In the genomic region with DNA sequence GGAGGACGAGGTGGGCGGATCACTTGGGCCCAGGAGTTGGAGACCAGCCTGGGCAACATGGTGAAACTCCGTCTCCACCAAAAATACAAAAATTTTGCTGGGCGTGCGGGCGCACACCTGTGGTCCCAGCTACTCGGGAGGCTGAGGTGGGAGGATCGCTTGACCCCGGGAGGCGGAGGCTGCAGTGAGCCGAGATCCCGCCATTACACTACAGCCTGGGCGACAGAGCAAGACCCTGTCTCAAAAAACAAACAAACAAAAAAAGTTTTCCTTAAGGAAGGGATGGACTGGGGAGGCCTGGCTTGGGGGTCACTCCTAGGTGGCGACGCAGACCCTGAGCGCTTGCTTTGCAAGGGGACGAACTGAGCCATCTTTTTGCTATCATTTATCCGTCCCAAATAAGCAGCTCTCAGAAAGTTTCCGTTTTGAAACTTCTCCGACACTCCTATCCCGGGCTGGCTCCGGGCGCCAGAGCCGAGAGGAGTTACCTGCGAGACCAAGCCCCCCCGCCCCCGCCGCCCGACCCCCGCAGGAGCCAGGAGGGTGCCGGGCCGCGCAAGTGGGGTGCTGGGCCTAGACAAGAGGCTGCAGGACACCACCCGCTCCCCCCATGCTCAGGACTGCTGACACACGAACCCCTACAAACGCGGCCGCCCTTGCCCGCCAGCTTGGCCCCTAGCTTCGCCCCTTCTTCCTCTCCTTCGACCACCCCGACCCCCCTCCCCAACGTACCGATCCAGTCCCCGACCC, we compare ENCODE assay signal across 1 cellular context.
TF ChIP-seq lines count a peak whose summit lies in the region.

No MANE protein-coding gene starts in this region.

TF ChIP-seq in H1, 55 proteins besides CTCF, POLR2A, EP300 and RAD21:
- TF ChIP-seq, protein P1, sequence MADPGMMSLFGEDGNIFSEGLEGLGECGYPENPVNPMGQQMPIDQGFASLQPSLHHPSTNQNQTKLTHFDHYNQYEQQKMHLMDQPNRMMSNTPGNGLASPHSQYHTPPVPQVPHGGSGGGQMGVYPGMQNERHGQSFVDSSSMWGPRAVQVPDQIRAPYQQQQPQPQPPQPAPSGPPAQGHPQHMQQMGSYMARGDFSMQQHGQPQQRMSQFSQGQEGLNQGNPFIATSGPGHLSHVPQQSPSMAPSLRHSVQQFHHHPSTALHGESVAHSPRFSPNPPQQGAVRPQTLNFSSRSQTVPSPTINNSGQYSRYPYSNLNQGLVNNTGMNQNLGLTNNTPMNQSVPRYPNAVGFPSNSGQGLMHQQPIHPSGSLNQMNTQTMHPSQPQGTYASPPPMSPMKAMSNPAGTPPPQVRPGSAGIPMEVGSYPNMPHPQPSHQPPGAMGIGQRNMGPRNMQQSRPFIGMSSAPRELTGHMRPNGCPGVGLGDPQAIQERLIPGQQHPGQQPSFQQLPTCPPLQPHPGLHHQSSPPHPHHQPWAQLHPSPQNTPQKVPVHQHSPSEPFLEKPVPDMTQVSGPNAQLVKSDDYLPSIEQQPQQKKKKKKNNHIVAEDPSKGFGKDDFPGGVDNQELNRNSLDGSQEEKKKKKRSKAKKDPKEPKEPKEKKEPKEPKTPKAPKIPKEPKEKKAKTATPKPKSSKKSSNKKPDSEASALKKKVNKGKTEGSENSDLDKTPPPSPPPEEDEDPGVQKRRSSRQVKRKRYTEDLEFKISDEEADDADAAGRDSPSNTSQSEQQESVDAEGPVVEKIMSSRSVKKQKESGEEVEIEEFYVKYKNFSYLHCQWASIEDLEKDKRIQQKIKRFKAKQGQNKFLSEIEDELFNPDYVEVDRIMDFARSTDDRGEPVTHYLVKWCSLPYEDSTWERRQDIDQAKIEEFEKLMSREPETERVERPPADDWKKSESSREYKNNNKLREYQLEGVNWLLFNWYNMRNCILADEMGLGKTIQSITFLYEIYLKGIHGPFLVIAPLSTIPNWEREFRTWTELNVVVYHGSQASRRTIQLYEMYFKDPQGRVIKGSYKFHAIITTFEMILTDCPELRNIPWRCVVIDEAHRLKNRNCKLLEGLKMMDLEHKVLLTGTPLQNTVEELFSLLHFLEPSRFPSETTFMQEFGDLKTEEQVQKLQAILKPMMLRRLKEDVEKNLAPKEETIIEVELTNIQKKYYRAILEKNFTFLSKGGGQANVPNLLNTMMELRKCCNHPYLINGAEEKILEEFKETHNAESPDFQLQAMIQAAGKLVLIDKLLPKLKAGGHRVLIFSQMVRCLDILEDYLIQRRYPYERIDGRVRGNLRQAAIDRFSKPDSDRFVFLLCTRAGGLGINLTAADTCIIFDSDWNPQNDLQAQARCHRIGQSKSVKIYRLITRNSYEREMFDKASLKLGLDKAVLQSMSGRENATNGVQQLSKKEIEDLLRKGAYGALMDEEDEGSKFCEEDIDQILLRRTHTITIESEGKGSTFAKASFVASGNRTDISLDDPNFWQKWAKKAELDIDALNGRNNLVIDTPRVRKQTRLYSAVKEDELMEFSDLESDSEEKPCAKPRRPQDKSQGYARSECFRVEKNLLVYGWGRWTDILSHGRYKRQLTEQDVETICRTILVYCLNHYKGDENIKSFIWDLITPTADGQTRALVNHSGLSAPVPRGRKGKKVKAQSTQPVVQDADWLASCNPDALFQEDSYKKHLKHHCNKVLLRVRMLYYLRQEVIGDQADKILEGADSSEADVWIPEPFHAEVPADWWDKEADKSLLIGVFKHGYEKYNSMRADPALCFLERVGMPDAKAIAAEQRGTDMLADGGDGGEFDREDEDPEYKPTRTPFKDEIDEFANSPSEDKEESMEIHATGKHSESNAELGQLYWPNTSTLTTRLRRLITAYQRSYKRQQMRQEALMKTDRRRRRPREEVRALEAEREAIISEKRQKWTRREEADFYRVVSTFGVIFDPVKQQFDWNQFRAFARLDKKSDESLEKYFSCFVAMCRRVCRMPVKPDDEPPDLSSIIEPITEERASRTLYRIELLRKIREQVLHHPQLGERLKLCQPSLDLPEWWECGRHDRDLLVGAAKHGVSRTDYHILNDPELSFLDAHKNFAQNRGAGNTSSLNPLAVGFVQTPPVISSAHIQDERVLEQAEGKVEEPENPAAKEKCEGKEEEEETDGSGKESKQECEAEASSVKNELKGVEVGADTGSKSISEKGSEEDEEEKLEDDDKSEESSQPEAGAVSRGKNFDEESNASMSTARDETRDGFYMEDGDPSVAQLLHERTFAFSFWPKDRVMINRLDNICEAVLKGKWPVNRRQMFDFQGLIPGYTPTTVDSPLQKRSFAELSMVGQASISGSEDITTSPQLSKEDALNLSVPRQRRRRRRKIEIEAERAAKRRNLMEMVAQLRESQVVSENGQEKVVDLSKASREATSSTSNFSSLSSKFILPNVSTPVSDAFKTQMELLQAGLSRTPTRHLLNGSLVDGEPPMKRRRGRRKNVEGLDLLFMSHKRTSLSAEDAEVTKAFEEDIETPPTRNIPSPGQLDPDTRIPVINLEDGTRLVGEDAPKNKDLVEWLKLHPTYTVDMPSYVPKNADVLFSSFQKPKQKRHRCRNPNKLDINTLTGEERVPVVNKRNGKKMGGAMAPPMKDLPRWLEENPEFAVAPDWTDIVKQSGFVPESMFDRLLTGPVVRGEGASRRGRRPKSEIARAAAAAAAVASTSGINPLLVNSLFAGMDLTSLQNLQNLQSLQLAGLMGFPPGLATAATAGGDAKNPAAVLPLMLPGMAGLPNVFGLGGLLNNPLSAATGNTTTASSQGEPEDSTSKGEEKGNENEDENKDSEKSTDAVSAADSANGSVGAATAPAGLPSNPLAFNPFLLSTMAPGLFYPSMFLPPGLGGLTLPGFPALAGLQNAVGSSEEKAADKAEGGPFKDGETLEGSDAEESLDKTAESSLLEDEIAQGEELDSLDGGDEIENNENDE (IDR thresholded peaks at IDR 0.05; ENCODE audit: insufficient replicate concordance, low read length) = no peak
- TF ChIP-seq FOSL1 (IDR thresholded peaks at IDR 0.05; ENCODE audit: insufficient read depth, low read depth, low read length) = no peak
- TF ChIP-seq CHD1 (IDR thresholded peaks at IDR 0.05; ENCODE audit: low read depth, low read length) = no peak
- no peak for TF ChIP-seq RXRA (IDR thresholded peaks at IDR 0.05; ENCODE audit: insufficient read depth, low read depth, low read length)
- no peak for TF ChIP-seq POLR2AphosphoS5 (IDR thresholded peaks at IDR 0.05; ENCODE audit: low read depth, low read length)
- TF ChIP-seq TEAD4 (IDR thresholded peaks at IDR 0.05; ENCODE audit: low read depth, low read length) = no peak
- no peak for TF ChIP-seq SP1 (IDR thresholded peaks at IDR 0.05; ENCODE audit: low read depth, low read length)
- TF ChIP-seq NRF1 (IDR thresholded peaks at IDR 0.05; ENCODE audit: low read depth, low read length) = no peak
- no peak for TF ChIP-seq YY1 (IDR thresholded peaks at IDR 0.05; ENCODE audit: low read depth, low read length)
- no peak for TF ChIP-seq SP4 (IDR thresholded peaks at IDR 0.05; ENCODE audit: low read length)
- no peak for TF ChIP-seq RNF2 (IDR thresholded peaks at IDR 0.05; ENCODE audit: borderline replicate concordance, low read depth, low read length, missing control alignments, poor library complexity, severe bottlenecking)
- no peak for TF ChIP-seq EZH2 (IDR thresholded peaks at IDR 0.05; ENCODE audit: low read depth, low read length, severe bottlenecking)
- TF ChIP-seq, protein P2, sequence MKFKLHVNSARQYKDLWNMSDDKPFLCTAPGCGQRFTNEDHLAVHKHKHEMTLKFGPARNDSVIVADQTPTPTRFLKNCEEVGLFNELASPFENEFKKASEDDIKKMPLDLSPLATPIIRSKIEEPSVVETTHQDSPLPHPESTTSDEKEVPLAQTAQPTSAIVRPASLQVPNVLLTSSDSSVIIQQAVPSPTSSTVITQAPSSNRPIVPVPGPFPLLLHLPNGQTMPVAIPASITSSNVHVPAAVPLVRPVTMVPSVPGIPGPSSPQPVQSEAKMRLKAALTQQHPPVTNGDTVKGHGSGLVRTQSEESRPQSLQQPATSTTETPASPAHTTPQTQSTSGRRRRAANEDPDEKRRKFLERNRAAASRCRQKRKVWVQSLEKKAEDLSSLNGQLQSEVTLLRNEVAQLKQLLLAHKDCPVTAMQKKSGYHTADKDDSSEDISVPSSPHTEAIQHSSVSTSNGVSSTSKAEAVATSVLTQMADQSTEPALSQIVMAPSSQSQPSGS (IDR thresholded peaks at IDR 0.05; ENCODE audit: low read length) = no peak
- no peak for TF ChIP-seq CBX5 (IDR thresholded peaks at IDR 0.05; ENCODE audit: low read depth, low read length)
- no peak for TF ChIP-seq SAP30 (IDR thresholded peaks at IDR 0.05; ENCODE audit: insufficient read depth, insufficient replicate concordance, low read length)
- TF ChIP-seq SP2 (IDR thresholded peaks at IDR 0.05; ENCODE audit: low read length) = no peak
TF ChIP-seq in H1: peak in this region for 0.
